Comparison of ENCODE assay signal across 30 cellular contexts in the genomic region with DNA sequence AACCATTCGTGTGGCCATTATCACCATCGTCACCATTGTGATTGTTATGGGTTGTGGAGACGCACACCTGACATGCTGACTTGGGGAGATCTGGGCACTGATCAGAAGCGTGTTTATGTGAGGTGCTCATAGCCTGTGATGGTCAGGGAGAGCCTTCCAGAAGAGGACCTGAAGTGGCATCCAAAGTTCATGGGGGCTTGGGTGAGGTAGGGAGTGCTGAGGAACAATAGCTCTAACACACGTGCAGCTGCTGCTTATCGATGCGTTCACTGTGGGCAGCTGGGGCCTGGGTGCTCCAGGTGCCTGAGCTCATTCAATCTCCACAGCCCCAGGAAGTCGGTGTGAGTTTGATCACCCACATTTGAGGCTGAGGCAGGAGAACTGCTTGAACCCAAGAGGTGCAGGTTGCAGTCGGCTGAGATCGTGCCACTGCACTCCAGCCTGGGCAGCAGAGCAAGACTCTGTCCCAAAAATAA.
DNase-seq lines count a peak whose midpoint lies in the region; ATAC-seq and TF ChIP-seq lines count a peak whose summit lies in the region.
"Had no signal": no experiment of that assay in that cellular context is flagged by ENCODE, and none has a peak within 500 bp of the region (broad histone marks: within the 10 kb centered on the region; RNA-seq: fewer than 3 reads in every experiment).

No MANE protein-coding gene starts in this region.

- no peak overlapping the region for H2AK5ac ChIP-seq in trophoblast cell (ENCODE audit: low read length)

- intact Hi-C loops in sciatic nerve (cut with DNase I) (no loop called here), body of pancreas (cut with DNase I) (no loop called here)

- H3K14ac ChIP-seq in trophoblast cell (ENCODE audit: low read length), result no peak overlapping the region

- H3K9ac ChIP-seq in trophoblast cell (ENCODE audit: low read length), result no peak overlapping the region
- H3K9ac ChIP-seq: GM23248 had no signal

- H3K79me1 ChIP-seq in trophoblast cell (ENCODE audit: low read length), result no peaks in the 10 kb centered on the region

- DNase-seq in NCI-H524 (lab: John Stamatoyannopoulos, UW) (peak; percentile 12 to 49), NCI-H524 treated with DMSO at 0.1 percent for 48 hours (lab: John Stamatoyannopoulos, UW) (no peak), NAMALWA (ENCODE audit: low spot score) (peak; percentile 38), RWPE2 (ENCODE audit: low spot score) (peak; percentile 71), sciatic nerve (ENCODE audit: low spot score) (peak; percentile 36), trophoblast cell (no peak), body of pancreas (no peak), NCI-H128 (lab: John Stamatoyannopoulos, UW; ENCODE audit: unreplicated experiment) (no peak)
- DNase-seq: 8988T; activated CD4-positive, alpha-beta T cell treated with anti-CD3 and anti-CD28 coated beads for 4 hours; activated CD8-positive, alpha-beta T cell treated with anti-CD3 and anti-CD28 coated beads, Interleukin-2, amount 10 ng/mL, durations not matched to agents 7 days and 5 days; activated naive CD8-positive, alpha-beta T cell treated with anti-CD3 and anti-CD28 coated beads for 36 hours; activated T-cell treated with anti-CD3 and anti-CD28 coated beads for 4 hours; anterior cingulate cortex; CD4-positive, CD25-positive, alpha-beta regulatory T cell; colonic mucosa; DMS79 treated with DMSO at 0.1 percent for 48 hours; effector CD8-positive, alpha-beta T cell; GDM1; GM23248; hypothalamus; left cardiac atrium; mammary epithelial cell; NCI-H2029 treated with DMSO at 0.1 percent for 48 hours; NCI-H446 treated with DMSO at 0.1 percent for 48 hours; substantia nigra; SW 1271; upper lobe of left lung had no signal

- WGBS in trophoblast cell (ENCODE audit: extremely low coverage, insufficient coverage, insufficient read length), result no CpG with 5 or more reads among the region's 10 CpGs
- WGBS in body of pancreas, 2 donors, result 58 to 78% methylated on average over 10 of the region's 10 CpGs

- H4K8ac ChIP-seq in trophoblast cell (ENCODE audit: low read depth, low read length), result no peak overlapping the region

- no peak overlapping the region for H3K23ac ChIP-seq in trophoblast cell (ENCODE audit: low read length)

- no peaks in the 10 kb centered on the region for H3K79me2 ChIP-seq in trophoblast cell (ENCODE audit: control insufficient read depth, insufficient read depth, low read length, poor library complexity)

- H3K27ac ChIP-seq in RWPE2 (ENCODE audit: poor library complexity, severe bottlenecking) (no peak overlapping the region), trophoblast cell (ENCODE audit: low read depth, low read length) (no peak overlapping the region), body of pancreas (no peak overlapping the region)
- H3K27ac ChIP-seq: colonic mucosa, GM23248, upper lobe of left lung had no signal

- no peak for TF ChIP-seq POLR2A in body of pancreas (IDR thresholded peaks at IDR 0.05)

- H2AFZ ChIP-seq in trophoblast cell (ENCODE audit: insufficient read depth, low read length, poor library complexity), result no peak overlapping the region
- H2AFZ ChIP-seq: GM23248 had no signal

- no peak overlapping the region for H4K12ac ChIP-seq in trophoblast cell (ENCODE audit: low read depth, low read length)

- H3K36me3 ChIP-seq in RWPE2 (ENCODE audit: low read depth), result no peaks in the 10 kb centered on the region
- no peaks in the 10 kb centered on the region for H3K36me3 ChIP-seq in trophoblast cell (ENCODE audit: control insufficient read depth in 1 of 2, insufficient read depth in 2 of 2, low read length in 2 of 2)
- no peaks in the 10 kb centered on the region for H3K36me3 ChIP-seq in body of pancreas (replicated peaks in 1 of 2; ENCODE audit: insufficient read depth in 1 of 2, low read depth in 2 of 2)
- H3K36me3 ChIP-seq: colonic mucosa, upper lobe of left lung had no signal

- TF ChIP-seq CTCF in RWPE2 (IDR thresholded peaks at IDR 0.05; ENCODE audit: poor library complexity, severe bottlenecking) (no peak), body of pancreas (IDR thresholded peaks at IDR 0.05) (no peak)

- H3K9me3 ChIP-seq in RWPE2 (ENCODE audit: severe bottlenecking), result no peaks in the 10 kb centered on the region
- no peaks in the 10 kb centered on the region for H3K9me3 ChIP-seq in trophoblast cell (ENCODE audit: insufficient read depth, low read depth, low read length)
- no peaks in the 10 kb centered on the region for H3K9me3 ChIP-seq in body of pancreas
- H3K9me3 ChIP-seq: colonic mucosa, upper lobe of left lung had no signal

- no peak overlapping the region for H3K4ac ChIP-seq in trophoblast cell (ENCODE audit: low read depth, low read length)

- no peak overlapping the region for H3K18ac ChIP-seq in trophoblast cell (ENCODE audit: low read length)

- peaks cover 6% of the 10 kb centered on the region for H3K27me3 ChIP-seq in RWPE2 (ENCODE audit: insufficient read depth, poor library complexity, severe bottlenecking)
- no peaks in the 10 kb centered on the region for H3K27me3 ChIP-seq in trophoblast cell (ENCODE audit: insufficient read depth, low read length)
- H3K27me3 ChIP-seq in body of pancreas, result no peaks in the 10 kb centered on the region
- H3K27me3 ChIP-seq: colonic mucosa, upper lobe of left lung had no signal

- ATAC-seq in RWPE2 (ENCODE audit: low read depth) (no peak), sciatic nerve (no peak), body of pancreas (no peak)
- ATAC-seq: activated CD8-positive, alpha-beta T cell treated with anti-CD3 and anti-CD28 coated beads, Interleukin-2, amount 10 ng/mL, durations not matched to agents 7 days and 5 days; left cardiac atrium; Panc1; stimulated activated memory B cell treated with anti-CD40 and anti-IgM and Interleukin-4, amounts not matched to agents 10 μg/mL and 1 μg/mL and 100 μg/mL, for 72 hours had no signal

- H2BK120ac ChIP-seq in trophoblast cell (ENCODE audit: insufficient read depth, low read length, poor library complexity), result no peak overlapping the region

- H3K4me2 ChIP-seq in trophoblast cell (ENCODE audit: low read length), result no peak overlapping the region

- H2BK12ac ChIP-seq in trophoblast cell (ENCODE audit: low read length), result no peak overlapping the region

- no peak overlapping the region for H4K91ac ChIP-seq in trophoblast cell (ENCODE audit: low read depth, low read length)

- H3K4me3 ChIP-seq in RWPE2 (ENCODE audit: severe bottlenecking) (no peak overlapping the region), trophoblast cell (ENCODE audit: low read depth, low read length) (no peak overlapping the region), body of pancreas (no peak overlapping the region)
- H3K4me3 ChIP-seq: colonic mucosa, GM23248, upper lobe of left lung had no signal

- H2BK5ac ChIP-seq in trophoblast cell (ENCODE audit: low read depth, low read length, poor library complexity), result no peak overlapping the region

- H3K4me1 ChIP-seq in RWPE2 (ENCODE audit: insufficient read depth, poor library complexity, severe bottlenecking), result no peaks in the 10 kb centered on the region
- H3K4me1 ChIP-seq in trophoblast cell (ENCODE audit: control insufficient read depth in 1 of 2, insufficient read depth in 2 of 2, low read length in 2 of 2), result peaks cover 14 to 16% of the 10 kb centered on the region in 2 experiments
- no peaks in the 10 kb centered on the region for H3K4me1 ChIP-seq in body of pancreas
- H3K4me1 ChIP-seq: upper lobe of left lung had no signal

Comparison
In these comparisons a context has a peak if more than half of its experiments do, and no peak if none do; other contexts are left out.
1. DNase-seq: peak in NCI-H524 (2 of 2), NAMALWA (single experiment), RWPE2 (single experiment) and sciatic nerve (single experiment); none in NCI-H524 treated with DMSO at 0.1 percent for 48 hours (single experiment), trophoblast cell (0 of 2), body of pancreas (0 of 4) and NCI-H128 (single experiment).